10 cellular contexts compared by ENCODE assay signal in genomic region chr2:191933307-191934105, GRCh38.
DNase-seq lines count a peak whose midpoint lies in the region; ATAC-seq, FAIRE-seq and TF ChIP-seq lines count a peak whose summit lies in the region.
"Had no signal": no experiment of that assay in that cellular context is flagged by ENCODE, and none has a peak within 500 bp of the region (broad histone marks: within the 10 kb centered on the region; RNA-seq: fewer than 3 reads in every experiment).

No MANE protein-coding gene starts in this region.

- no peak overlapping the region for H3K4me3 ChIP-seq in body of pancreas
- H3K4me3 ChIP-seq: thoracic aorta had no signal

- DNase-seq in DMS 273 treated with DMSO at 0.1 percent for 48 hours (lab: John Stamatoyannopoulos, UW) (peak; percentile 63), GM19239 (ENCODE audit: insufficient read length, low spot score) (no peak), body of pancreas (peak in 3 of 4 donors; percentile 23 to 56 (median 25)), GF-D8 (lab: John Stamatoyannopoulos, UW) (no peak), NCI-H187 treated with DMSO at 0.1 percent for 48 hours (lab: John Stamatoyannopoulos, UW) (no peak), COLO829 (ENCODE audit: low spot score) (no peak), DMS114 treated with DMSO at 0.1 percent for 48 hours (lab: John Stamatoyannopoulos, UW; ENCODE audit: unreplicated experiment) (no peak)
- DNase-seq: NCI-H2227 treated with DMSO at 0.1 percent for 48 hours had no signal

- no peak for TF ChIP-seq CTCF in body of pancreas (IDR thresholded peaks at IDR 0.05)

- intact Hi-C loops in body of pancreas (cut with DNase I) = no loop called here

- no peak for TF ChIP-seq POLR2A in body of pancreas (IDR thresholded peaks at IDR 0.05)

- H3K27ac ChIP-seq in body of pancreas = no peak overlapping the region
- H3K27ac ChIP-seq: thoracic aorta had no signal

- ATAC-seq in HG02981 (IDR thresholded peaks at IDR 0.05; ENCODE audit: unreplicated experiment) = peak; percentile 88
- no peak for ATAC-seq in body of pancreas

- peak; percentile 88 for FAIRE-seq in GM19239 (lab: Jason Lieb, UNC)

- H3K4me1 ChIP-seq in body of pancreas = no peaks in the 10 kb centered on the region

- H3K36me3 ChIP-seq in body of pancreas (replicated peaks in 1 of 2; ENCODE audit: insufficient read depth in 1 of 2, low read depth in 2 of 2) = no peaks in the 10 kb centered on the region
- H3K36me3 ChIP-seq: thoracic aorta had no signal

- no peaks in the 10 kb centered on the region for H3K9me3 ChIP-seq in body of pancreas
- H3K9me3 ChIP-seq: thoracic aorta had no signal

- no peaks in the 10 kb centered on the region for H3K27me3 ChIP-seq in body of pancreas

- 36 to 56% methylated on average over 2 of the region's 2 CpGs for WGBS in body of pancreas, 2 donors

Comparison
In these comparisons a context has a peak if more than half of its experiments do, and no peak if none do; other contexts are left out.
1. DNase-seq: peak in DMS 273 treated with DMSO at 0.1 percent for 48 hours (single experiment) and body of pancreas (3 of 4); none in GM19239 (single experiment), GF-D8 (single experiment), NCI-H187 treated with DMSO at 0.1 percent for 48 hours (single experiment), COLO829 (single experiment) and DMS114 treated with DMSO at 0.1 percent for 48 hours (single experiment).